Comparison of ENCODE assay signal across 10 cellular contexts in genomic region chr11:19919050-19919561, GRCh38.
DNase-seq lines count a peak whose midpoint lies in the region; ATAC-seq and TF ChIP-seq lines count a peak whose summit lies in the region.
"Had no signal": no experiment of that assay in that cellular context is flagged by ENCODE, and none has a peak within 500 bp of the region (broad histone marks: within the 10 kb centered on the region; RNA-seq: fewer than 3 reads in every experiment).

No MANE protein-coding gene starts in this region.

- H3K4me1 ChIP-seq in heart right ventricle (peaks cover 0 to 15% (median 1%) of the 10 kb centered on the region in 9 donors), stomach smooth muscle (ENCODE audit: control insufficient read depth, insufficient read depth, low read length) (peaks cover 21% of the 10 kb centered on the region), spleen (no peaks in the 10 kb centered on the region)

- H3K4me3 Mint-ChIP-seq in activated naive CD8-positive, alpha-beta T cell treated with anti-CD3 and anti-CD28 coated beads, Interleukin-2, amount 50 U/mL, for 24 hours = no peak overlapping the region

- no peaks in the 10 kb centered on the region for H3K4me1 Mint-ChIP-seq in activated naive CD8-positive, alpha-beta T cell treated with anti-CD3 and anti-CD28 coated beads, Interleukin-2, amount 50 U/mL, for 24 hours

- in situ Hi-C loops in KBM-7 (cut with MboI; ENCODE audit: low pct_unique_long_range_greater_than_20kb, low sequenced_read_pairs) = loop anchor here (25.0 kb wide), 1 partner anchor 357 kb away; no protein-coding TSS in a partner anchor

- intact Hi-C loops in heart right ventricle (cut with DNase I) = no loop called here
- intact Hi-C loops in spleen (cut with DNase I; ENCODE audit: low total_unique reads) = no loop called here

- H3K36me3 ChIP-seq in heart right ventricle (peaks cover 0 to 14% (median 0%) of the 10 kb centered on the region in 9 donors), stomach smooth muscle (ENCODE audit: control insufficient read depth in 2 of 2, insufficient read depth in 2 of 2, low read length in 2 of 2) (peaks cover 10 to 15% of the 10 kb centered on the region in 2 donors), spleen (no peaks in the 10 kb centered on the region)

- peak; percentile 20 to 99 (median 86) for ATAC-seq in heart right ventricle
- no peak for ATAC-seq in activated naive CD8-positive, alpha-beta T cell treated with anti-CD3 and anti-CD28 coated beads, Interleukin-2, amount 50 U/mL, for 24 hours

- no peak for TF ChIP-seq CTCF in heart right ventricle (IDR thresholded peaks at IDR 0.05)
- no peak for TF ChIP-seq CTCF in spleen (IDR thresholded peaks at IDR 0.05 in 8 of 11, conservative IDR thresholded peaks at IDR 0.05 in 3 of 11)

- H3K27me3 ChIP-seq in heart right ventricle (no peaks in the 10 kb centered on the region), stomach smooth muscle (ENCODE audit: control insufficient read depth in 1 of 2, insufficient read depth in 2 of 2, low read length in 2 of 2) (no peaks in the 10 kb centered on the region), spleen (replicated peaks in 1 of 7) (no peaks in the 10 kb centered on the region)

- no peak overlapping the region for H3K27ac Mint-ChIP-seq in activated naive CD8-positive, alpha-beta T cell treated with anti-CD3 and anti-CD28 coated beads, Interleukin-2, amount 50 U/mL, for 24 hours

- no peak overlapping the region for H3K9ac ChIP-seq in stomach smooth muscle (ENCODE audit: low read length in 2 of 2)

- H3K9me3 ChIP-seq in heart right ventricle (no peaks in the 10 kb centered on the region), stomach smooth muscle (ENCODE audit: control insufficient read depth in 2 of 2, low read length in 2 of 2) (no peaks in the 10 kb centered on the region), spleen (no peaks in the 10 kb centered on the region)

- 73 to 75% methylated on average over 7 of the region's 7 CpGs for WGBS in heart right ventricle, 2 donors
- 82 to 93% (median 91%) methylated on average over 7 of the region's 7 CpGs for WGBS in spleen, 5 donors

- H3K9me3 Mint-ChIP-seq in activated naive CD8-positive, alpha-beta T cell treated with anti-CD3 and anti-CD28 coated beads, Interleukin-2, amount 50 U/mL, for 24 hours = no peaks in the 10 kb centered on the region

- peak overlapping the region in 4 of 10 donors; percentile 10 to 37 (median 18) for H3K27ac ChIP-seq in heart right ventricle
- H3K27ac ChIP-seq in stomach smooth muscle (ENCODE audit: low read length) = peak overlapping the region; percentile 31
- no peak overlapping the region for H3K27ac ChIP-seq in spleen
- H3K27ac ChIP-seq: VCaP had no signal

- H3K27me3 Mint-ChIP-seq in activated naive CD8-positive, alpha-beta T cell treated with anti-CD3 and anti-CD28 coated beads, Interleukin-2, amount 50 U/mL, for 24 hours = peaks cover 10% of the 10 kb centered on the region

- DNase-seq in H4 (ENCODE audit: low spot score) (peak; percentile 85), amniotic stem cell (lab: John Stamatoyannopoulos, UW) (peak; percentile 97), heart right ventricle (peak; percentile 29 to 53), spleen (no peak), midbrain (lab: John Stamatoyannopoulos, UW) (no peak), KBM-7 (no peak)
- DNase-seq in activated naive CD8-positive, alpha-beta T cell treated with anti-CD3 and anti-CD28 coated beads, Interleukin-2, amount 50 U/mL, for 24 hours = no peak
- DNase-seq: MV-4-11 had no signal

- H3K4me3 ChIP-seq in heart right ventricle (no peak overlapping the region), stomach smooth muscle (ENCODE audit: low read length in 2 of 2) (no peak overlapping the region), spleen (no peak overlapping the region)

- H3K36me3 Mint-ChIP-seq in activated naive CD8-positive, alpha-beta T cell treated with anti-CD3 and anti-CD28 coated beads, Interleukin-2, amount 50 U/mL, for 24 hours (ENCODE audit: low read depth) = no peaks in the 10 kb centered on the region

- TF ChIP-seq POLR2A in spleen (IDR thresholded peaks at IDR 0.05) = no peak

Comparison
In these comparisons a context has a peak if more than half of its experiments do, and no peak if none do; other contexts are left out.
1. DNase-seq: peak in H4 (single experiment), amniotic stem cell (single experiment) and heart right ventricle (2 of 2); none in activated naive CD8-positive, alpha-beta T cell treated with anti-CD3 and anti-CD28 coated beads, Interleukin-2, amount 50 U/mL, for 24 hours (single experiment), spleen (single experiment), midbrain (single experiment) and KBM-7 (single experiment).